ENCODE assay signal across 17 cellular contexts in the genomic region with DNA sequence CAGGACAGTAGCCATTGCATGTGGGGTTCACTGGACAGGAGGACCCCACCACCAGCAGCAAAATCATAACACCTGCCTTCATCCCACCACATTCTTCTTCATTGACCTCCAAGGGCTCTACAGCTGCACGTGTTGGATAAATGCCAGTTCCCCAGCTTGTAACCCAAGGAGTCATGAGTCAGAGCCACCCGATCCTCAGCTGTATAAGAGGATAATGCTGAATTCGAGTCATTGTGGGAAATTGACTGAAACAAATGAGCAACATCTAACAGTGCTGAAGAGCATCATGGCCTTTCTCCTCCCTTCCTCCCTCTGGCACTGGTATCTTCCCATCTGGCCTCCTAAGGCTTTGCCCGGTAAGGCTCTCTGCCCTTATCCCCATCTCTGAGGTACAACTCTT.
DNase-seq lines count a peak whose midpoint lies in the region; ATAC-seq, FAIRE-seq and TF ChIP-seq lines count a peak whose summit lies in the region.
"Had no signal": no experiment of that assay in that cellular context is flagged by ENCODE, and none has a peak within 500 bp of the region (broad histone marks: within the 10 kb centered on the region; RNA-seq: fewer than 3 reads in every experiment).

No MANE protein-coding gene starts in this region.

- H4K20me1 ChIP-seq in HepG2 (ENCODE audit: insufficient read depth, low read length): no peaks in the 10 kb centered on the region

- H3K27ac ChIP-seq in epithelial cell of prostate: no peak overlapping the region
- peak overlapping the region; percentile 59 for H3K27ac ChIP-seq in temporal lobe (ENCODE audit: low read depth, low read length)
- no peak overlapping the region for H3K27ac ChIP-seq in aorta (ENCODE audit: low read depth in 1 of 2, low read length in 2 of 2)
- H3K27ac ChIP-seq in HepG2 (ENCODE audit: extremely low read length, insufficient read depth, low read length): no peak overlapping the region
- H3K27ac ChIP-seq: coronary artery, right atrium auricular region, upper lobe of left lung had no signal

- TF ChIP-seq POLR2A in HepG2 (IDR thresholded peaks at IDR 0.05; ENCODE audit: insufficient read depth in 1 of 2, low read depth in 2 of 2, low read length in 2 of 2): no peak

- H3K36me3 ChIP-seq in aorta (ENCODE audit: control insufficient read depth in 1 of 2, insufficient read depth in 2 of 2, low read length in 1 of 2): no peaks in the 10 kb centered on the region
- H3K36me3 ChIP-seq in HepG2 (replicated peaks in 1 of 2; ENCODE audit: control insufficient read depth in 1 of 2, insufficient read depth in 2 of 2, low read length in 2 of 2): no peaks in the 10 kb centered on the region
- H3K36me3 ChIP-seq: right atrium auricular region, upper lobe of left lung had no signal

- no peak for FAIRE-seq in HepG2 (lab: Jason Lieb, UNC)
- FAIRE-seq: A204.1 had no signal

- DNase-seq in NCI-H187 treated with DMSO at 0.1 percent for 48 hours (lab: John Stamatoyannopoulos, UW) (peak; percentile 16), NCI-H187 (lab: John Stamatoyannopoulos, UW) (no peak), NCI-H69 (lab: John Stamatoyannopoulos, UW) (peak; percentile 86), epithelial cell of prostate (ENCODE audit: low read depth, low spot score) (peak; percentile 34), aorta (no peak), HepG2 (ENCODE audit: low spot score) (no peak)
- DNase-seq: activated CD4-positive, CD25-positive, alpha-beta regulatory T cell treated with anti-CD3 and anti-CD28 coated beads, Interleukin-2, amount 50 U/mL, for 72 hours; activated gamma-delta T cell; NCI-H1105 treated with DMSO at 0.1 percent for 48 hours; SIG-M5 had no signal

- CTCF ChIA-PET in HepG2 (lab: Yijun Ruan, JAX; ENCODE audit: low intra/inter-chr PET ratio, low total read pairs): no interaction called here

- TF ChIP-seq RAD21 in HepG2 (CRISPR knock-in tag; IDR thresholded peaks at IDR 0.05): no peak

- H3K4me3 ChIP-seq in aorta (ENCODE audit: low read length in 2 of 2) (no peak overlapping the region), HepG2 (replicated peaks in 1 of 3; ENCODE audit: insufficient read depth in 1 of 3, low read depth in 2 of 3, low read length in 3 of 3) (no peak overlapping the region)
- H3K4me3 ChIP-seq: coronary artery, GM23338, right atrium auricular region, upper lobe of left lung had no signal

- ATAC-seq in aorta (ENCODE audit: low FRiP score) (no peak), HG03521 (IDR thresholded peaks at IDR 0.05; ENCODE audit: unreplicated experiment) (no peak), HepG2 (no peak)
- ATAC-seq: GM23338 had no signal

- H3K4me1 ChIP-seq in aorta (ENCODE audit: control insufficient read depth in 1 of 2, insufficient read depth in 2 of 2, low read length in 2 of 2) (no peaks in the 10 kb centered on the region), HepG2 (ENCODE audit: insufficient read depth, low read length) (peaks cover 16% of the 10 kb centered on the region; the same call in 1 of the 2 replicates)

- no peak overlapping the region for H3K4me2 ChIP-seq in HepG2 (ENCODE audit: low read depth, low read length)
- H3K4me2 ChIP-seq: GM23338 had no signal

- no peaks in the 10 kb centered on the region for H3K9me3 ChIP-seq in aorta (ENCODE audit: control insufficient read depth, low read length)
- no peaks in the 10 kb centered on the region for H3K9me3 ChIP-seq in HepG2 (ENCODE audit: low read length)
- H3K9me3 ChIP-seq: right atrium auricular region, upper lobe of left lung had no signal

- in situ Hi-C loops in HepG2 (cut with HindIII; ENCODE audit: extremely low pct_ligation_motif_present, low pct_unique_long_range_greater_than_20kb): no loop called here

- no peak overlapping the region for H2AFZ ChIP-seq in HepG2 (ENCODE audit: low read length)
- H2AFZ ChIP-seq: GM23338 had no signal

- H3K79me2 ChIP-seq in HepG2 (ENCODE audit: insufficient read depth, low read length): no peaks in the 10 kb centered on the region

- POLR2A ChIA-PET in HepG2 (lab: Yijun Ruan, JAX): no interaction called here

- 87 to 88% methylated on average over 4 of the region's 4 CpGs for WGBS in aorta, 2 donors
- 32% methylated on average over 4 of the region's 4 CpGs for WGBS in HepG2 (ENCODE audit: low lambda C conversion rate)

- H3K27me3 ChIP-seq in aorta (ENCODE audit: control insufficient read depth in 1 of 2, insufficient read depth in 2 of 2, low read length in 1 of 2) (no peaks in the 10 kb centered on the region), HepG2 (ENCODE audit: control insufficient read depth in 1 of 2, insufficient read depth in 2 of 2, low read length in 2 of 2) (no peaks in the 10 kb centered on the region)
- H3K27me3 ChIP-seq: right atrium auricular region, upper lobe of left lung had no signal

- no peak for TF ChIP-seq CTCF in HepG2 (CRISPR knock-in tag; IDR thresholded peaks at IDR 0.05)

- TF ChIP-seq EP300 in HepG2 (IDR thresholded peaks at IDR 0.05; ENCODE audit: low read depth in 2 of 2, low read length in 2 of 2) (no peak), HepG2 (CRISPR knock-in tag; IDR thresholded peaks at IDR 0.05; ENCODE audit: borderline replicate concordance) (no peak)

- intact Hi-C loops in aorta (cut with DNase I) (no loop called here), HepG2 (cut with micrococcal nuclease; ENCODE audit: unreplicated experiment) (no loop called here)

- H3K9ac ChIP-seq in HepG2 (ENCODE audit: insufficient read depth, low read depth, low read length): no peak overlapping the region

- no TSS peak for BruUV-seq in HepG2 (replicated peaks; lab: Mats Ljungman, UMichigan)

TF ChIP-seq in HepG2, 621 proteins besides CTCF, POLR2A, EP300 and RAD21:
- TF ChIP-seq IKZF4 (CRISPR knock-in tag; IDR thresholded peaks at IDR 0.05; ENCODE audit: borderline replicate concordance, low read depth, not compliant biosample characterization) (no peak), PRPF4 (IDR thresholded peaks at IDR 0.05; ENCODE audit: low read depth, low read length, poor library complexity, severe bottlenecking) (no peak), SNAI1 (CRISPR knock-in tag; IDR thresholded peaks at IDR 0.05; ENCODE audit: borderline replicate concordance) (no peak), SP5 (CRISPR knock-in tag; IDR thresholded peaks at IDR 0.05; ENCODE audit: borderline replicate concordance, low read depth) (no peak), ZNF382 (CRISPR knock-in tag; IDR thresholded peaks at IDR 0.05; ENCODE audit: borderline replicate concordance) (no peak), ZNF230 (CRISPR knock-in tag; IDR thresholded peaks at IDR 0.05) (no peak), ARNT2 (CRISPR knock-in tag; IDR thresholded peaks at IDR 0.05; ENCODE audit: low read depth) (no peak), REPIN1 (CRISPR knock-in tag; IDR thresholded peaks at IDR 0.05; ENCODE audit: borderline replicate concordance, low read depth) (no peak), ZNF510 (CRISPR knock-in tag; IDR thresholded peaks at IDR 0.05; ENCODE audit: low read depth) (no peak), KDM5B (CRISPR knock-in tag; IDR thresholded peaks at IDR 0.05; ENCODE audit: borderline replicate concordance) (no peak), ZSCAN29 (CRISPR knock-in tag; conservative IDR thresholded peaks at IDR 0.05) (no peak)
- TF ChIP-seq, protein P1, sequence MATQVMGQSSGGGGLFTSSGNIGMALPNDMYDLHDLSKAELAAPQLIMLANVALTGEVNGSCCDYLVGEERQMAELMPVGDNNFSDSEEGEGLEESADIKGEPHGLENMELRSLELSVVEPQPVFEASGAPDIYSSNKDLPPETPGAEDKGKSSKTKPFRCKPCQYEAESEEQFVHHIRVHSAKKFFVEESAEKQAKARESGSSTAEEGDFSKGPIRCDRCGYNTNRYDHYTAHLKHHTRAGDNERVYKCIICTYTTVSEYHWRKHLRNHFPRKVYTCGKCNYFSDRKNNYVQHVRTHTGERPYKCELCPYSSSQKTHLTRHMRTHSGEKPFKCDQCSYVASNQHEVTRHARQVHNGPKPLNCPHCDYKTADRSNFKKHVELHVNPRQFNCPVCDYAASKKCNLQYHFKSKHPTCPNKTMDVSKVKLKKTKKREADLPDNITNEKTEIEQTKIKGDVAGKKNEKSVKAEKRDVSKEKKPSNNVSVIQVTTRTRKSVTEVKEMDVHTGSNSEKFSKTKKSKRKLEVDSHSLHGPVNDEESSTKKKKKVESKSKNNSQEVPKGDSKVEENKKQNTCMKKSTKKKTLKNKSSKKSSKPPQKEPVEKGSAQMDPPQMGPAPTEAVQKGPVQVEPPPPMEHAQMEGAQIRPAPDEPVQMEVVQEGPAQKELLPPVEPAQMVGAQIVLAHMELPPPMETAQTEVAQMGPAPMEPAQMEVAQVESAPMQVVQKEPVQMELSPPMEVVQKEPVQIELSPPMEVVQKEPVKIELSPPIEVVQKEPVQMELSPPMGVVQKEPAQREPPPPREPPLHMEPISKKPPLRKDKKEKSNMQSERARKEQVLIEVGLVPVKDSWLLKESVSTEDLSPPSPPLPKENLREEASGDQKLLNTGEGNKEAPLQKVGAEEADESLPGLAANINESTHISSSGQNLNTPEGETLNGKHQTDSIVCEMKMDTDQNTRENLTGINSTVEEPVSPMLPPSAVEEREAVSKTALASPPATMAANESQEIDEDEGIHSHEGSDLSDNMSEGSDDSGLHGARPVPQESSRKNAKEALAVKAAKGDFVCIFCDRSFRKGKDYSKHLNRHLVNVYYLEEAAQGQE (IDR thresholded peaks at IDR 0.05; ENCODE audit: borderline replicate concordance in 1 of 2, low read depth in 1 of 2, low read length in 2 of 2): no peak
- TF ChIP-seq, protein P2, sequence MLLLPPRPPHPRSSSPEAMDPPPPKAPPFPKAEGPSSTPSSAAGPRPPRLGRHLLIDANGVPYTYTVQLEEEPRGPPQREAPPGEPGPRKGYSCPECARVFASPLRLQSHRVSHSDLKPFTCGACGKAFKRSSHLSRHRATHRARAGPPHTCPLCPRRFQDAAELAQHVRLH (CRISPR knock-in tag; IDR thresholded peaks at IDR 0.05; ENCODE audit: borderline replicate concordance, low read depth): no peak
- TF ChIP-seq, protein P3, sequence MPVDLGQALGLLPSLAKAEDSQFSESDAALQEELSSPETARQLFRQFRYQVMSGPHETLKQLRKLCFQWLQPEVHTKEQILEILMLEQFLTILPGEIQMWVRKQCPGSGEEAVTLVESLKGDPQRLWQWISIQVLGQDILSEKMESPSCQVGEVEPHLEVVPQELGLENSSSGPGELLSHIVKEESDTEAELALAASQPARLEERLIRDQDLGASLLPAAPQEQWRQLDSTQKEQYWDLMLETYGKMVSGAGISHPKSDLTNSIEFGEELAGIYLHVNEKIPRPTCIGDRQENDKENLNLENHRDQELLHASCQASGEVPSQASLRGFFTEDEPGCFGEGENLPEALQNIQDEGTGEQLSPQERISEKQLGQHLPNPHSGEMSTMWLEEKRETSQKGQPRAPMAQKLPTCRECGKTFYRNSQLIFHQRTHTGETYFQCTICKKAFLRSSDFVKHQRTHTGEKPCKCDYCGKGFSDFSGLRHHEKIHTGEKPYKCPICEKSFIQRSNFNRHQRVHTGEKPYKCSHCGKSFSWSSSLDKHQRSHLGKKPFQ (CRISPR knock-in tag; IDR thresholded peaks at IDR 0.05; ENCODE audit: insufficient replicate concordance): no peak
TF ChIP-seq in HepG2: peak in this region for 0.

Comparison
In these comparisons a context has a peak if more than half of its experiments do, and no peak if none do; other contexts are left out.
1. DNase-seq: peak in NCI-H187 treated with DMSO at 0.1 percent for 48 hours (single experiment), NCI-H69 (single experiment) and epithelial cell of prostate (single experiment); none in NCI-H187 (0 of 2), aorta (0 of 2) and HepG2 (single experiment).